8 cellular contexts compared by ENCODE assay signal in genomic region chr10:5975641-5976473, GRCh38. TPM values are rescaled to one million over a fixed set of nuclear protein-coding genes. Genes with fewer than 3 reads are reported as not detected.
A peak's percentile ranks its signal among the peaks of the same experiment; 100 is the strongest.
DNase-seq lines count a peak whose midpoint lies in the region; ATAC-seq and TF ChIP-seq lines count a peak whose summit lies in the region.

No MANE protein-coding gene starts in this region.

- H3K4me1 Mint-ChIP-seq in CD8-positive, alpha-beta memory T cell = peaks cover 38 to 59% (median 56%) of the 10 kb centered on the region in 3 donors
- peaks cover 50% of the 10 kb centered on the region for H3K4me1 Mint-ChIP-seq in activated CD8-positive, alpha-beta memory T cell treated with anti-CD3 and anti-CD28 coated beads, Interleukin-2, amount 10 ng/mL, durations not matched to agents 7 days and 5 days

- H3K9me3 Mint-ChIP-seq in CD8-positive, alpha-beta memory T cell = no peaks in the 10 kb centered on the region
- H3K9me3 Mint-ChIP-seq in activated CD8-positive, alpha-beta memory T cell treated with anti-CD3 and anti-CD28 coated beads, Interleukin-2, amount 10 ng/mL, durations not matched to agents 7 days and 5 days (ENCODE audit: low read depth) = no peaks in the 10 kb centered on the region

- no peaks in the 10 kb centered on the region for H3K27me3 Mint-ChIP-seq in CD8-positive, alpha-beta memory T cell
- no peaks in the 10 kb centered on the region for H3K27me3 Mint-ChIP-seq in activated CD8-positive, alpha-beta memory T cell treated with anti-CD3 and anti-CD28 coated beads, Interleukin-2, amount 10 ng/mL, durations not matched to agents 7 days and 5 days

- ATAC-seq in GM21515 (IDR thresholded peaks at IDR 0.05; ENCODE audit: unreplicated experiment) (peak; percentile 43), left lobe of liver (no peak)
- peak; percentile 67 for ATAC-seq in activated CD8-positive, alpha-beta memory T cell treated with anti-CD3 and anti-CD28 coated beads, Interleukin-2, amount 10 ng/mL, durations not matched to agents 7 days and 5 days

- peaks cover 28% of the 10 kb centered on the region for H3K4me1 ChIP-seq in CD8-positive, alpha-beta memory T cell (ENCODE audit: insufficient read depth, low read length)
- no peaks in the 10 kb centered on the region for H3K4me1 ChIP-seq in rectal smooth muscle tissue (ENCODE audit: control insufficient read depth, insufficient read depth, low read length)

- CTCF ChIA-PET in CD8-positive, alpha-beta memory T cell (lab: Charles Lee) = interaction anchor here (0.9 to 2.7 kb wide), 10 partner anchors 8 to 114 kb away, joined by 3 to 11 read pairs (median 4); partner anchors contain the start of genes ANKRD16 and FBH1
- CTCF ChIA-PET in activated CD8-positive, alpha-beta memory T cell treated with anti-CD3 and anti-CD28 coated beads, Interleukin-2, amount 10 ng/mL, durations not matched to agents 7 days and 5 days (lab: Charles Lee) = interaction anchor here (0.6 to 3.7 kb wide), 17 partner anchors 10 to 1332 kb away, joined by 3 to 26 read pairs (median 3); no protein-coding TSS in a partner anchor

- DNase-seq in CD8-positive, alpha-beta memory T cell = peak; percentile 45 to 79 (median 62)
- DNase-seq in KBM-7 (peak; percentile 63), fibroblast of pulmonary artery (ENCODE audit: low read depth) (peak; percentile 47), left lobe of liver (ENCODE audit: low spot score) (no peak), NCI-H345 (lab: John Stamatoyannopoulos, UW) (no peak)
- DNase-seq in activated CD8-positive, alpha-beta memory T cell treated with anti-CD3 and anti-CD28 coated beads, Interleukin-2, amount 10 ng/mL, durations not matched to agents 7 days and 5 days = peak; percentile 88

- H3K27me3 ChIP-seq in CD8-positive, alpha-beta memory T cell (ENCODE audit: insufficient read depth, low read length, poor library complexity, severe bottlenecking) = no peaks in the 10 kb centered on the region
- H3K27me3 ChIP-seq in rectal smooth muscle tissue (ENCODE audit: control insufficient read depth, insufficient read depth, low read length) = no peaks in the 10 kb centered on the region

- H3K27ac Mint-ChIP-seq in CD8-positive, alpha-beta memory T cell = peak overlapping the region; percentile 91 to 98 (median 96)
- H3K27ac Mint-ChIP-seq in activated CD8-positive, alpha-beta memory T cell treated with anti-CD3 and anti-CD28 coated beads, Interleukin-2, amount 10 ng/mL, durations not matched to agents 7 days and 5 days = peak overlapping the region; percentile 98

- in situ Hi-C loops in KBM-7 (cut with MboI; ENCODE audit: low pct_unique_long_range_greater_than_20kb, low sequenced_read_pairs) = no loop called here

- H3K4me3 ChIP-seq in CD8-positive, alpha-beta memory T cell (ENCODE audit: low read length) = peak overlapping the region; percentile 86
- H3K4me3 ChIP-seq in fibroblast of pulmonary artery (replicated peaks; ENCODE audit: low read depth, low read length) = peak overlapping the region; percentile 84
- peak overlapping the region; percentile 98 for H3K4me3 ChIP-seq in rectal smooth muscle tissue (ENCODE audit: low read length)

- H3K36me3 ChIP-seq in CD8-positive, alpha-beta memory T cell (ENCODE audit: insufficient read depth, low read length) = no peaks in the 10 kb centered on the region
- no peaks in the 10 kb centered on the region for H3K36me3 ChIP-seq in rectal smooth muscle tissue (ENCODE audit: control insufficient read depth, insufficient read depth, low read length)

- no peak for TF ChIP-seq CTCF in fibroblast of pulmonary artery (IDR thresholded peaks at IDR 0.05; ENCODE audit: low read length, missing control alignments)

- POLR2A ChIA-PET in CD8-positive, alpha-beta memory T cell (lab: Charles Lee) = interaction anchor here (0.6 to 2.2 kb wide), 6 partner anchors 75 to 506 kb away, joined by 3 to 11 read pairs (median 5); partner anchors contain the start of genes ANKRD16, FBH1 and GDI2

- peak overlapping the region; percentile 90 to 99 (median 98) for H3K4me3 Mint-ChIP-seq in CD8-positive, alpha-beta memory T cell
- peak overlapping the region; percentile 87 for H3K4me3 Mint-ChIP-seq in activated CD8-positive, alpha-beta memory T cell treated with anti-CD3 and anti-CD28 coated beads, Interleukin-2, amount 10 ng/mL, durations not matched to agents 7 days and 5 days

- peak overlapping the region; percentile 89 for H3K27ac ChIP-seq in CD8-positive, alpha-beta memory T cell (ENCODE audit: low read depth, low read length)
- peak overlapping the region; percentile 79 for H3K27ac ChIP-seq in rectal smooth muscle tissue (ENCODE audit: low read depth, low read length)

- H3K9ac ChIP-seq in rectal smooth muscle tissue (ENCODE audit: low read length) = peak overlapping the region; percentile 39

- peaks cover 0 to 9% (median 0%) of the 10 kb centered on the region in 3 donors for H3K36me3 Mint-ChIP-seq in CD8-positive, alpha-beta memory T cell
- H3K36me3 Mint-ChIP-seq in activated CD8-positive, alpha-beta memory T cell treated with anti-CD3 and anti-CD28 coated beads, Interleukin-2, amount 10 ng/mL, durations not matched to agents 7 days and 5 days = peaks cover 15% of the 10 kb centered on the region

- H3K9me3 ChIP-seq in CD8-positive, alpha-beta memory T cell (ENCODE audit: low read length) = no peaks in the 10 kb centered on the region

RNA-seq across cellular contexts. Expression of gene IL15RA, which starts 1.5 kb away (rescaled TPM):
- total RNA-seq in CD8-positive, alpha-beta memory T cell = 10 to 100 TPM; 30.1 to 33.5 TPM
- polyA plus RNA-seq in CD8-positive, alpha-beta memory T cell = 19.8 TPM
- total RNA-seq in activated CD8-positive, alpha-beta memory T cell treated with anti-CD3 and anti-CD28 coated beads, Interleukin-2, amount 10 ng/mL, durations not matched to agents 7 days and 5 days = 10 to 100 TPM; 31.1 to 31.7 TPM
- total RNA-seq in left lobe of liver = 8.4 TPM

Comparison
In these comparisons a context has a peak if more than half of its experiments do, and no peak if none do; other contexts are left out.
1. DNase-seq: peak in CD8-positive, alpha-beta memory T cell (5 of 5), KBM-7 (single experiment), activated CD8-positive, alpha-beta memory T cell treated with anti-CD3 and anti-CD28 coated beads, Interleukin-2, amount 10 ng/mL, durations not matched to agents 7 days and 5 days (single experiment) and fibroblast of pulmonary artery (single experiment); none in left lobe of liver (single experiment) and NCI-H345 (single experiment).
2. Peak in every context shown above with its lines, with median percentiles within 50 percentile points of each other: H3K4me3 ChIP-seq.